Comparison of ENCODE assay signal across 8 cellular contexts in the genomic region with DNA sequence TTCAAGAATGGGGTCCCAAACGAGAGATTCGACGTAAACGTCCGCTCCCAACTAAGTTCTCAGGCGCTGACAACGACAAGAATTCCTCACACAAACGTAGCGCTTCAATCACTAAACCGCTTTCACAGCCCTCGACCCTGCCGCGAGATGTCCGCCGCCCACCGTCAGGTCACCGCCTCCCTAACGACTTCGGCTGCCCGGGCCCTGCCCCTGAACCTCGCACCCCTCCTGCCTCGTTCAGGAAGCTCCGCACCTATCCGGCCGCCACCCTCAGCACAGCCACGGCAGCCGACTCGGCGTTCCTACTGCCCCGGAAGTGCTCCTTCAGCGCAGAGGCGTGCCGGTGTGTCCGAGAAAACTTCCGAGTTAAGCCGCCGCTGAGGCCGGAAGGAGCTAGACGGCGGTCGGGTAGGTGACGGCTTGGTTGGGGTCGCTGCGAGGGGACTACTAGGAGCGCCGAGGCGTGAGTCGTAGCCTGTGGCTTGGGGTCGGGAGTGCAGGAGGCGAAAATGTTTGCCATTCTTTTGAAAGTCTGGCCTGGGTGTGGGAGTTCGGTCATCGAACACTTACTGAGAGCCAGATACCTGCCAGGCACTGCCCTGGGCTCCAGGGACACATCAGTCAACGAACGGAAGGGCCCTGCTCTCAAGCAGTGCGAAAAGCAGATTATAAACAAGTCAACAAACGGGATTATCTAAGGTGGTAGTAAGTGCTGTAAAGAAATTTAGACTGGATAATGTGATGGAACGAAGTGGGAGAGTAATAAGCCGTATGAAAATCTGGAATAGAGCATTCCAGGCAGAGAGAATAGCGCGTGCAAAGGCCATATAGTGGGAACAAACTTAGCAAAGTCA. TPM values are rescaled to one million over a fixed set of nuclear protein-coding genes. Genes with fewer than 3 reads are reported as not detected.
DNase-seq lines count a peak whose midpoint lies in the region; ATAC-seq and TF ChIP-seq lines count a peak whose summit lies in the region.

A gene (minus strand): TSS at position 307 of the 854 bp plus-strand sequence. CDS start 3,957 bp downstream, outside the sequence.
A gene (plus strand): TSS at position 364 of the 854 bp plus-strand sequence. CDS start 10,756 bp downstream, outside the sequence.

- peaks cover 2% of the 10 kb centered on the region for H3K36me3 ChIP-seq in Panc1 (ENCODE audit: control insufficient read depth, insufficient read depth, low read length)
- H3K36me3 ChIP-seq in muscle layer of colon (ENCODE audit: insufficient read depth, low read length): no peaks in the 10 kb centered on the region

- H3K27ac ChIP-seq in Panc1 (ENCODE audit: low read length) (peak within 1 kb of the TSS; percentile 98), muscle layer of colon (ENCODE audit: low read depth, low read length) (peak within 1 kb of the TSS; percentile 94)

- H3K4me3 ChIP-seq in Panc1 (ENCODE audit: low read depth in 2 of 2, low read length in 2 of 2): peak within 1 kb of the TSS; percentile 94 to 99
- peak within 1 kb of the TSS; percentile 84 to 99 for H3K4me3 ChIP-seq in muscle layer of colon (ENCODE audit: low read depth in 1 of 2, low read length in 2 of 2)

- POLR2A ChIA-PET in Panc1 (lab: Charles Lee): interaction anchor here (0.6 kb wide), 1 partner anchor 480 kb away, joined by 3 read pairs; no protein-coding TSS in a partner anchor

- H3K9me3 Mint-ChIP-seq in activated T-cell treated with anti-CD3 and anti-CD28 coated beads, Interleukin-2, amount 50 U/mL, for 4 hours: no peaks in the 10 kb centered on the region

- H3K36me3 Mint-ChIP-seq in activated T-cell treated with anti-CD3 and anti-CD28 coated beads, Interleukin-2, amount 50 U/mL, for 4 hours (ENCODE audit: insufficient read depth): peaks cover 9% of the 10 kb centered on the region

- H3K9ac ChIP-seq in muscle layer of colon (ENCODE audit: low read length): peak within 1 kb of the TSS; percentile 91

- ATAC-seq in GM21723 (IDR thresholded peaks at IDR 0.05; ENCODE audit: unreplicated experiment): peak; percentile 98
- peak; percentile 100 for ATAC-seq in Panc1
- peak; percentile 99 for ATAC-seq in activated T-cell treated with anti-CD3 and anti-CD28 coated beads, Interleukin-2, amount 50 U/mL, for 4 hours
- peak; percentile 100 for ATAC-seq in esophagus mucosa

- in situ Hi-C loops in KBM-7 (cut with MboI; ENCODE audit: low pct_unique_long_range_greater_than_20kb, low sequenced_read_pairs): no loop called here
- in situ Hi-C loops in Panc1 (cut with HindIII; ENCODE audit: low pct_unique_long_range_greater_than_20kb, low sequenced_read_pairs): no loop called here

- peaks cover 13% of the 10 kb centered on the region for H3K4me1 ChIP-seq in Panc1 (ENCODE audit: control insufficient read depth, insufficient read depth, low read length)
- H3K4me1 ChIP-seq in muscle layer of colon (ENCODE audit: insufficient read depth, low read length): peaks cover 22% of the 10 kb centered on the region

- DNase-seq in DMS79 (lab: John Stamatoyannopoulos, UW) (peak; percentile 53), KBM-7 (peak; percentile 88), Panc1 (ENCODE audit: low read depth, low spot score) (peak; percentile 51)
- DNase-seq in activated T-cell treated with anti-CD3 and anti-CD28 coated beads, Interleukin-2, amount 50 U/mL, for 4 hours: peak; percentile 80
- peak; percentile 74 to 75 for DNase-seq in stimulated activated CD8-positive, alpha-beta memory T cell treated with anti-CD3 and anti-CD28 coated beads, Interleukin-7, amount 100 ng/mL, for 1 hour (ENCODE audit: low read depth in 2 of 2)

- CTCF ChIA-PET in Panc1 (lab: Charles Lee): interaction anchor here (0.6 kb wide), 1 partner anchor 51 kb away, joined by 3 read pairs; no protein-coding TSS in a partner anchor

- H3K27me3 ChIP-seq in Panc1 (ENCODE audit: control insufficient read depth, insufficient read depth, low read length) (no peaks in the 10 kb centered on the region), muscle layer of colon (ENCODE audit: control insufficient read depth in 1 of 2, insufficient read depth in 2 of 2, low read length in 2 of 2) (no peaks in the 10 kb centered on the region)

- BruUV-seq in Panc1 (replicated peaks; lab: Mats Ljungman, UMichigan): TSS peak; percentile 85

- intact Hi-C loops in Panc1 (cut with micrococcal nuclease; ENCODE audit: unreplicated experiment): no loop called here

- peak within 1 kb of the TSS; percentile 91 for H3K4me3 Mint-ChIP-seq in activated T-cell treated with anti-CD3 and anti-CD28 coated beads, Interleukin-2, amount 50 U/mL, for 4 hours

- no peak for TF ChIP-seq CTCF in Panc1 (IDR thresholded peaks at IDR 0.05)

- H3K9me3 ChIP-seq in Panc1 (ENCODE audit: control insufficient read depth, insufficient read depth, low read depth, low read length) (no peaks in the 10 kb centered on the region), muscle layer of colon (ENCODE audit: low read length) (no peaks in the 10 kb centered on the region)

- H3K4me1 Mint-ChIP-seq in activated T-cell treated with anti-CD3 and anti-CD28 coated beads, Interleukin-2, amount 50 U/mL, for 4 hours (ENCODE audit: low read depth): peaks cover 49% of the 10 kb centered on the region

- H3K27me3 Mint-ChIP-seq in activated T-cell treated with anti-CD3 and anti-CD28 coated beads, Interleukin-2, amount 50 U/mL, for 4 hours (ENCODE audit: low read depth): no peaks in the 10 kb centered on the region

RNA-seq across cellular contexts. Expression of the first gene that starts in this region (rescaled TPM):
- 20.7 TPM for total RNA-seq in Panc1 (2021; ENCODE audit: unreplicated experiment)
- 11.4 TPM for polyA plus RNA-seq in Panc1 (2012; ENCODE audit: insufficient read length)
- 10 to 100 TPM; 21.7 to 25.6 (median 24.3) TPM for total RNA-seq in activated T-cell treated with anti-CD3 and anti-CD28 coated beads, Interleukin-2, amount 50 U/mL, for 4 hours
- total RNA-seq in esophagus mucosa: 24.4 TPM

RNA-seq across cellular contexts. Expression of the second gene that starts in this region (rescaled TPM):
- 24.2 TPM for total RNA-seq in Panc1 (2021; ENCODE audit: unreplicated experiment)
- polyA plus RNA-seq in Panc1 (2012; ENCODE audit: insufficient read length): 11.6 TPM
- 10 to 100 TPM; 10.8 to 17.1 (median 16.0) TPM for total RNA-seq in activated T-cell treated with anti-CD3 and anti-CD28 coated beads, Interleukin-2, amount 50 U/mL, for 4 hours
- total RNA-seq in esophagus mucosa: 19.6 TPM

Comparison
In these comparisons a context has a peak if more than half of its experiments do, and no peak if none do; other contexts are left out.
1. Peak in every context shown above with its lines: DNase-seq, ATAC-seq, H3K4me3 ChIP-seq and H3K27ac ChIP-seq.